ENCODE assay signal across 8 cellular contexts in genomic region chr2:46601328-46601963, GRCh38. TPM values are rescaled to one million over a fixed set of nuclear protein-coding genes. Genes with fewer than 3 reads are reported as not detected.
DNase-seq lines count a peak whose midpoint lies in the region; ATAC-seq and TF ChIP-seq lines count a peak whose summit lies in the region.

No MANE protein-coding gene starts in this region.

- ATAC-seq in GM18858 (IDR thresholded peaks at IDR 0.05; ENCODE audit: unreplicated experiment) = no peak
- ATAC-seq in GM18907 (IDR thresholded peaks at IDR 0.05; ENCODE audit: unreplicated experiment) = no peak

- no peaks in the 10 kb centered on the region for H3K27me3 ChIP-seq in A673 (replicated peaks; ENCODE audit: insufficient read depth, low read depth, low read length, poor library complexity)

- H3K4me3 ChIP-seq in A673 (ENCODE audit: low read depth, low read length, poor library complexity, severe bottlenecking) (no peak overlapping the region), GM12864 (ENCODE audit: low read depth, low read length) (no peak overlapping the region)

- H3K4me1 ChIP-seq in A673 (ENCODE audit: insufficient read depth, low read length, poor library complexity, severe bottlenecking) = no peaks in the 10 kb centered on the region

- DNase-seq in A673 (ENCODE audit: low spot score) (peak; percentile 17), GM12864 (ENCODE audit: low read depth) (no peak), SW480 (ENCODE audit: low spot score) (peak; percentile 33), iris pigment epithelial cell (ENCODE audit: low read depth) (peak; percentile 8), posterior vena cava (ENCODE audit: low spot score) (no peak), occipital lobe (lab: John Stamatoyannopoulos, UW) (no peak)

- no peak overlapping the region for H3K27ac ChIP-seq in A673 (ENCODE audit: low read depth, low read length, poor library complexity, severe bottlenecking)

- H3K36me3 ChIP-seq in A673 (ENCODE audit: insufficient read depth, low read length, poor library complexity, severe bottlenecking) = no peaks in the 10 kb centered on the region

- no TSS peak for BruUV-seq in A673 (replicated peaks; lab: Mats Ljungman, UMichigan)

- CTCF ChIA-PET in A673 (lab: Charles Lee) = interaction anchor here (0.6 kb wide), 1 partner anchor 343 kb away, joined by 3 read pairs; no protein-coding TSS in a partner anchor

- POLR2A ChIA-PET in A673 (lab: Charles Lee; ENCODE audit: low non-redundant PET) = no interaction called here

- peak; percentile 61 for TF ChIP-seq CTCF in A673 (conservative IDR thresholded peaks at IDR 0.05; ENCODE audit: low read depth, low read length)
- peak; percentile 44 for TF ChIP-seq CTCF in GM12864 (IDR thresholded peaks at IDR 0.05; ENCODE audit: low read depth, low read length, missing control alignments)

- no peaks in the 10 kb centered on the region for H3K9me3 ChIP-seq in A673 (ENCODE audit: low read depth, low read length, poor library complexity, severe bottlenecking)

- intact Hi-C loops in A673 (cut with micrococcal nuclease; ENCODE audit: unreplicated experiment) = no loop called here
- intact Hi-C loops in posterior vena cava (cut with DNase I) = no loop called here

RNA-seq across cellular contexts. Expression of gene PIGF, which starts 15.4 kb away (rescaled TPM):
- 22.7 and 30.2 TPM in 2 replicates for total RNA-seq in A673 (2021)
- total RNA-seq in posterior vena cava = 10 to 100 TPM; 10.9 to 14.5 TPM
- 28.9 TPM for total RNA-seq in occipital lobe

RNA-seq across cellular contexts. Expression of gene CRIPT, which starts 15.6 kb away (rescaled TPM):
- total RNA-seq in A673 (2021) = 17.1 and 19.2 TPM in 2 replicates
- total RNA-seq in posterior vena cava = 10 to 100 TPM; 12.7 to 13.0 TPM
- 49.9 TPM for total RNA-seq in occipital lobe

RNA-seq across cellular contexts. Expression of gene ATP6V1E2, which starts 59.1 kb away (rescaled TPM):
- 5.4 and 6.2 TPM in 2 replicates for total RNA-seq in A673 (2021)
- total RNA-seq in posterior vena cava = 1 to 10 TPM; 4.9 to 5.3 TPM
- 6.4 TPM for total RNA-seq in occipital lobe

RNA-seq across cellular contexts. Expression of gene RHOQ, which starts 59.2 kb away (rescaled TPM):
- total RNA-seq in A673 (2021) (32.2 and 32.3 TPM in 2 replicates), posterior vena cava (100 to 1,000 TPM; 162 to 201 TPM), occipital lobe (20.4 TPM)

Comparison
In these comparisons a context has a peak if more than half of its experiments do, and no peak if none do; other contexts are left out.
1. DNase-seq: peak in A673 (single experiment), SW480 (single experiment) and iris pigment epithelial cell (single experiment); none in GM12864 (single experiment), posterior vena cava (single experiment) and occipital lobe (single experiment).